Comparison of ENCODE assay signal across 1 cellular context in genomic region chr22:46604306-46604690, GRCh38.
A peak's percentile ranks its signal among the peaks of the same experiment; 100 is the strongest.
TF ChIP-seq lines count a peak whose summit lies in the region.

No MANE protein-coding gene starts in this region.

TF ChIP-seq in K562, 482 proteins besides CTCF, POLR2A, EP300 and RAD21 (continued from another document and continues in another):
- TF ChIP-seq, protein P1, sequence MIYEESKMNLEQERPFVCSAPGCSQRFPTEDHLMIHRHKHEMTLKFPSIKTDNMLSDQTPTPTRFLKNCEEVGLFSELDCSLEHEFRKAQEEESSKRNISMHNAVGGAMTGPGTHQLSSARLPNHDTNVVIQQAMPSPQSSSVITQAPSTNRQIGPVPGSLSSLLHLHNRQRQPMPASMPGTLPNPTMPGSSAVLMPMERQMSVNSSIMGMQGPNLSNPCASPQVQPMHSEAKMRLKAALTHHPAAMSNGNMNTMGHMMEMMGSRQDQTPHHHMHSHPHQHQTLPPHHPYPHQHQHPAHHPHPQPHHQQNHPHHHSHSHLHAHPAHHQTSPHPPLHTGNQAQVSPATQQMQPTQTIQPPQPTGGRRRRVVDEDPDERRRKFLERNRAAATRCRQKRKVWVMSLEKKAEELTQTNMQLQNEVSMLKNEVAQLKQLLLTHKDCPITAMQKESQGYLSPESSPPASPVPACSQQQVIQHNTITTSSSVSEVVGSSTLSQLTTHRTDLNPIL (CRISPR knock-in tag; IDR thresholded peaks at IDR 0.05) = no peak
- TF ChIP-seq ZNF583 (CRISPR knock-in tag; IDR thresholded peaks at IDR 0.05) = no peak
- no peak for TF ChIP-seq ZFP36 (IDR thresholded peaks at IDR 0.05; ENCODE audit: low read depth, low read length, partially characterized antibody)
- no peak for TF ChIP-seq NFATC3 (IDR thresholded peaks at IDR 0.05)
- TF ChIP-seq ZNF655 (CRISPR knock-in tag; IDR thresholded peaks at IDR 0.05) = no peak
- TF ChIP-seq ELF2 (CRISPR knock-in tag; IDR thresholded peaks at IDR 0.05) = no peak
- no peak for TF ChIP-seq MAFG (tag; conservative IDR thresholded peaks at IDR 0.05)
- TF ChIP-seq CBX3 (IDR thresholded peaks at IDR 0.05; ENCODE audit: borderline replicate concordance in 1 of 2, low read length in 2 of 2) = no peak
- TF ChIP-seq HEY1 (CRISPR knock-in tag; IDR thresholded peaks at IDR 0.05; ENCODE audit: borderline replicate concordance) = no peak
- TF ChIP-seq IRF2 (CRISPR knock-in tag; IDR thresholded peaks at IDR 0.05) = no peak
- no peak for TF ChIP-seq CCAR2 (IDR thresholded peaks at IDR 0.05; ENCODE audit: low read depth, low read length)
- no peak for TF ChIP-seq XRCC4 (IDR thresholded peaks at IDR 0.05; ENCODE audit: extremely low read depth, insufficient read depth, insufficient read length)
- peak; percentile 80 for TF ChIP-seq BCOR (IDR thresholded peaks at IDR 0.05)
- TF ChIP-seq E2F3 (CRISPR knock-in tag; IDR thresholded peaks at IDR 0.05) = no peak
- no peak for TF ChIP-seq ZNF408 (CRISPR knock-in tag; IDR thresholded peaks at IDR 0.05; ENCODE audit: low read depth)
- no peak for TF ChIP-seq MAFF (IDR thresholded peaks at IDR 0.05; ENCODE audit: low read length)
- TF ChIP-seq POLR2AphosphoS5 (IDR thresholded peaks at IDR 0.05; ENCODE audit: control insufficient read depth, insufficient read depth, low read depth, low read length) = peak; percentile 85
- no peak for TF ChIP-seq EHMT2 (IDR thresholded peaks at IDR 0.05)
- TF ChIP-seq MAZ (CRISPR knock-in tag; conservative IDR thresholded peaks at IDR 0.05 in 1 of 2, IDR thresholded peaks at IDR 0.05 in 1 of 2) = peak; percentile 59 to 67
- TF ChIP-seq ESRRA (IDR thresholded peaks at IDR 0.05; ENCODE audit: borderline replicate concordance, low read depth) = peak; percentile 28; the same call in 1 of the 2 replicates
- no peak for TF ChIP-seq E2F5 (CRISPR knock-in tag; IDR thresholded peaks at IDR 0.05)
- peak; percentile 94 for TF ChIP-seq SMARCA4 (IDR thresholded peaks at IDR 0.05)
- peak; percentile 99 for TF ChIP-seq SPI1 (IDR thresholded peaks at IDR 0.05; ENCODE audit: borderline replicate concordance, low read depth, low read length)
- no peak for TF ChIP-seq KLF10 (CRISPR knock-in tag; IDR thresholded peaks at IDR 0.05)
- peak; percentile 78 for TF ChIP-seq NFIC (IDR thresholded peaks at IDR 0.05)
- no peak for TF ChIP-seq ZC3H4 (CRISPR knock-in tag; IDR thresholded peaks at IDR 0.05; ENCODE audit: borderline replicate concordance)
- TF ChIP-seq, protein P2, sequence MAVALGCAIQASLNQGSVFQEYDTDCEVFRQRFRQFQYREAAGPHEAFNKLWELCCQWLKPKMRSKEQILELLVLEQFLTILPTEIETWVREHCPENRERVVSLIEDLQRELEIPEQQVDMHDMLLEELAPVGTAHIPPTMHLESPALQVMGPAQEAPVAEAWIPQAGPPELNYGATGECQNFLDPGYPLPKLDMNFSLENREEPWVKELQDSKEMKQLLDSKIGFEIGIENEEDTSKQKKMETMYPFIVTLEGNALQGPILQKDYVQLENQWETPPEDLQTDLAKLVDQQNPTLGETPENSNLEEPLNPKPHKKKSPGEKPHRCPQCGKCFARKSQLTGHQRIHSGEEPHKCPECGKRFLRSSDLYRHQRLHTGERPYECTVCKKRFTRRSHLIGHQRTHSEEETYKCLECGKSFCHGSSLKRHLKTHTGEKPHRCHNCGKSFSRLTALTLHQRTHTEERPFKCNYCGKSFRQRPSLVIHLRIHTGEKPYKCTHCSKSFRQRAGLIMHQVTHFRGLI (CRISPR knock-in tag; IDR thresholded peaks at IDR 0.05) = no peak
- no peak for TF ChIP-seq ZNF239 (CRISPR knock-in tag; IDR thresholded peaks at IDR 0.05)
- TF ChIP-seq NCOA4 (IDR thresholded peaks at IDR 0.05; ENCODE audit: partially characterized antibody) = no peak
- TF ChIP-seq SRSF1 (IDR thresholded peaks at IDR 0.05; ENCODE audit: low read depth, low read length) = no peak
- TF ChIP-seq CSDE1 (IDR thresholded peaks at IDR 0.05) = no peak
- TF ChIP-seq ZNF436 (CRISPR knock-in tag; IDR thresholded peaks at IDR 0.05) = no peak
- TF ChIP-seq, protein P3, sequence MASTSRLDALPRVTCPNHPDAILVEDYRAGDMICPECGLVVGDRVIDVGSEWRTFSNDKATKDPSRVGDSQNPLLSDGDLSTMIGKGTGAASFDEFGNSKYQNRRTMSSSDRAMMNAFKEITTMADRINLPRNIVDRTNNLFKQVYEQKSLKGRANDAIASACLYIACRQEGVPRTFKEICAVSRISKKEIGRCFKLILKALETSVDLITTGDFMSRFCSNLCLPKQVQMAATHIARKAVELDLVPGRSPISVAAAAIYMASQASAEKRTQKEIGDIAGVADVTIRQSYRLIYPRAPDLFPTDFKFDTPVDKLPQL (IDR thresholded peaks at IDR 0.05; ENCODE audit: extremely low read depth, insufficient read length) = no peak
- TF ChIP-seq DDX20 (tag; IDR thresholded peaks at IDR 0.05; ENCODE audit: low read depth) = no peak
- TF ChIP-seq ZNF77 (CRISPR knock-in tag; IDR thresholded peaks at IDR 0.05) = no peak
- no peak for TF ChIP-seq ZNF445 (CRISPR knock-in tag; IDR thresholded peaks at IDR 0.05; ENCODE audit: low read depth)
- TF ChIP-seq ZNF561 (CRISPR knock-in tag; conservative IDR thresholded peaks at IDR 0.05) = no peak
- TF ChIP-seq, protein P4, sequence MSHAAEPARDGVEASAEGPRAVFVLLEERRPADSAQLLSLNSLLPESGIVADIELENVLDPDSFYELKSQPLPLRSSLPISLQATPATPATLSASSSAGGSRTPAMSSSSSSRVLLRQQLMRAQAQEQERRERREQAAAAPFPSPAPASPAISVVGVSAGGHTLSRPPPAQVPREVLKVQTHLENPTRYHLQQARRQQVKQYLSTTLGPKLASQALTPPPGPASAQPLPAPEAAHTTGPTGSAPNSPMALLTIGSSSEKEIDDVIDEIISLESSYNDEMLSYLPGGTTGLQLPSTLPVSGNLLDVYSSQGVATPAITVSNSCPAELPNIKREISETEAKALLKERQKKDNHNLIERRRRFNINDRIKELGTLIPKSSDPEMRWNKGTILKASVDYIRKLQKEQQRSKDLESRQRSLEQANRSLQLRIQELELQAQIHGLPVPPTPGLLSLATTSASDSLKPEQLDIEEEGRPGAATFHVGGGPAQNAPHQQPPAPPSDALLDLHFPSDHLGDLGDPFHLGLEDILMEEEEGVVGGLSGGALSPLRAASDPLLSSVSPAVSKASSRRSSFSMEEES (CRISPR knock-in tag; IDR thresholded peaks at IDR 0.05) = no peak
- TF ChIP-seq ZZZ3 (IDR thresholded peaks at IDR 0.05) = no peak
- TF ChIP-seq, protein P5, sequence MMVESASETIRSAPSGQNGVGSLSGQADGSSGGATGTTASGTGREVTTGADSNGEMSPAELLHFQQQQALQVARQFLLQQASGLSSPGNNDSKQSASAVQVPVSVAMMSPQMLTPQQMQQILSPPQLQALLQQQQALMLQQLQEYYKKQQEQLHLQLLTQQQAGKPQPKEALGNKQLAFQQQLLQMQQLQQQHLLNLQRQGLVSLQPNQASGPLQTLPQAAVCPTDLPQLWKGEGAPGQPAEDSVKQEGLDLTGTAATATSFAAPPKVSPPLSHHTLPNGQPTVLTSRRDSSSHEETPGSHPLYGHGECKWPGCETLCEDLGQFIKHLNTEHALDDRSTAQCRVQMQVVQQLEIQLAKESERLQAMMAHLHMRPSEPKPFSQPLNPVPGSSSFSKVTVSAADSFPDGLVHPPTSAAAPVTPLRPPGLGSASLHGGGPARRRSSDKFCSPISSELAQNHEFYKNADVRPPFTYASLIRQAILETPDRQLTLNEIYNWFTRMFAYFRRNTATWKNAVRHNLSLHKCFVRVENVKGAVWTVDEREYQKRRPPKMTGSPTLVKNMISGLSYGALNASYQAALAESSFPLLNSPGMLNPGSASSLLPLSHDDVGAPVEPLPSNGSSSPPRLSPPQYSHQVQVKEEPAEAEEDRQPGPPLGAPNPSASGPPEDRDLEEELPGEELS (CRISPR knock-in tag; IDR thresholded peaks at IDR 0.05; ENCODE audit: borderline replicate concordance) = no peak
- TF ChIP-seq ZBTB2 (IDR thresholded peaks at IDR 0.05) = peak; percentile 78; the same call in 1 of the 2 replicates
- TF ChIP-seq SMAD4 (CRISPR knock-in tag; conservative IDR thresholded peaks at IDR 0.05) = peak; percentile 72
- TF ChIP-seq GTF2A2 (tag; IDR thresholded peaks at IDR 0.05) = no peak
- TF ChIP-seq ETV5 (CRISPR knock-in tag; IDR thresholded peaks at IDR 0.05; ENCODE audit: low read depth) = peak; percentile 98
- no peak for TF ChIP-seq BRD4 (IDR thresholded peaks at IDR 0.05)
- TF ChIP-seq WHSC1 (IDR thresholded peaks at IDR 0.05; ENCODE audit: low read length) = no peak
- TF ChIP-seq SAP30 (IDR thresholded peaks at IDR 0.05; ENCODE audit: borderline replicate concordance, insufficient read depth, low read depth, low read length, poor library complexity, severe bottlenecking) = no peak
- TF ChIP-seq, protein P6, sequence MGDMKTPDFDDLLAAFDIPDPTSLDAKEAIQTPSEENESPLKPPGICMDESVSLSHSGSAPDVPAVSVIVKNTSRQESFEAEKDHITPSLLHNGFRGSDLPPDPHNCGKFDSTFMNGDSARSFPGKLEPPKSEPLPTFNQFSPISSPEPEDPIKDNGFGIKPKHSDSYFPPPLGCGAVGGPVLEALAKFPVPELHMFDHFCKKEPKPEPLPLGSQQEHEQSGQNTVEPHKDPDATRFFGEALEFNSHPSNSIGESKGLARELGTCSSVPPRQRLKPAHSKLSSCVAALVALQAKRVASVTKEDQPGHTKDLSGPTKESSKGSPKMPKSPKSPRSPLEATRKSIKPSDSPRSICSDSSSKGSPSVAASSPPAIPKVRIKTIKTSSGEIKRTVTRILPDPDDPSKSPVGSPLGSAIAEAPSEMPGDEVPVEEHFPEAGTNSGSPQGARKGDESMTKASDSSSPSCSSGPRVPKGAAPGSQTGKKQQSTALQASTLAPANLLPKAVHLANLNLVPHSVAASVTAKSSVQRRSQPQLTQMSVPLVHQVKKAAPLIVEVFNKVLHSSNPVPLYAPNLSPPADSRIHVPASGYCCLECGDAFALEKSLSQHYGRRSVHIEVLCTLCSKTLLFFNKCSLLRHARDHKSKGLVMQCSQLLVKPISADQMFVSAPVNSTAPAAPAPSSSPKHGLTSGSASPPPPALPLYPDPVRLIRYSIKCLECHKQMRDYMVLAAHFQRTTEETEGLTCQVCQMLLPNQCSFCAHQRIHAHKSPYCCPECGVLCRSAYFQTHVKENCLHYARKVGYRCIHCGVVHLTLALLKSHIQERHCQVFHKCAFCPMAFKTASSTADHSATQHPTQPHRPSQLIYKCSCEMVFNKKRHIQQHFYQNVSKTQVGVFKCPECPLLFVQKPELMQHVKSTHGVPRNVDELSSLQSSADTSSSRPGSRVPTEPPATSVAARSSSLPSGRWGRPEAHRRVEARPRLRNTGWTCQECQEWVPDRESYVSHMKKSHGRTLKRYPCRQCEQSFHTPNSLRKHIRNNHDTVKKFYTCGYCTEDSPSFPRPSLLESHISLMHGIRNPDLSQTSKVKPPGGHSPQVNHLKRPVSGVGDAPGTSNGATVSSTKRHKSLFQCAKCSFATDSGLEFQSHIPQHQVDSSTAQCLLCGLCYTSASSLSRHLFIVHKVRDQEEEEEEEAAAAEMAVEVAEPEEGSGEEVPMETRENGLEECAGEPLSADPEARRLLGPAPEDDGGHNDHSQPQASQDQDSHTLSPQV (IDR thresholded peaks at IDR 0.05) = peak; percentile 53; the same call in 1 of the 2 replicates
- TF ChIP-seq, protein P7, sequence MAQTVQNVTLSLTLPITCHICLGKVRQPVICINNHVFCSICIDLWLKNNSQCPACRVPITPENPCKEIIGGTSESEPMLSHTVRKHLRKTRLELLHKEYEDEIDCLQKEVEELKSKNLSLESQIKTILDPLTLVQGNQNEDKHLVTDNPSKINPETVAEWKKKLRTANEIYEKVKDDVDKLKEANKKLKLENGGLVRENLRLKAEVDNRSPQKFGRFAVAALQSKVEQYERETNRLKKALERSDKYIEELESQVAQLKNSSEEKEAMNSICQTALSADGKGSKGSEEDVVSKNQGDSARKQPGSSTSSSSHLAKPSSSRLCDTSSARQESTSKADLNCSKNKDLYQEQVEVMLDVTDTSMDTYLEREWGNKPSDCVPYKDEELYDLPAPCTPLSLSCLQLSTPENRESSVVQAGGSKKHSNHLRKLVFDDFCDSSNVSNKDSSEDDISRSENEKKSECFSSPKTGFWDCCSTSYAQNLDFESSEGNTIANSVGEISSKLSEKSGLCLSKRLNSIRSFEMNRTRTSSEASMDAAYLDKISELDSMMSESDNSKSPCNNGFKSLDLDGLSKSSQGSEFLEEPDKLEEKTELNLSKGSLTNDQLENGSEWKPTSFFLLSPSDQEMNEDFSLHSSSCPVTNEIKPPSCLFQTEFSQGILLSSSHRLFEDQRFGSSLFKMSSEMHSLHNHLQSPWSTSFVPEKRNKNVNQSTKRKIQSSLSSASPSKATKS (CRISPR knock-in tag; IDR thresholded peaks at IDR 0.05) = no peak
- no peak for TF ChIP-seq ARID2 (IDR thresholded peaks at IDR 0.05)
- TF ChIP-seq EWSR1 (IDR thresholded peaks at IDR 0.05; ENCODE audit: borderline replicate concordance, low read depth, partially characterized antibody) = no peak
- no peak for TF ChIP-seq POU5F1 (IDR thresholded peaks at IDR 0.05; ENCODE audit: borderline replicate concordance, low read depth, low read length, partially characterized antibody)
- no peak for TF ChIP-seq ZNF699 (CRISPR knock-in tag; IDR thresholded peaks at IDR 0.05; ENCODE audit: insufficient replicate concordance)
- no peak for TF ChIP-seq SAFB2 (IDR thresholded peaks at IDR 0.05; ENCODE audit: borderline replicate concordance, low read depth, low read length, severe bottlenecking)
